Comparison of ENCODE assay signal across 9 cellular contexts in the genomic region with DNA sequence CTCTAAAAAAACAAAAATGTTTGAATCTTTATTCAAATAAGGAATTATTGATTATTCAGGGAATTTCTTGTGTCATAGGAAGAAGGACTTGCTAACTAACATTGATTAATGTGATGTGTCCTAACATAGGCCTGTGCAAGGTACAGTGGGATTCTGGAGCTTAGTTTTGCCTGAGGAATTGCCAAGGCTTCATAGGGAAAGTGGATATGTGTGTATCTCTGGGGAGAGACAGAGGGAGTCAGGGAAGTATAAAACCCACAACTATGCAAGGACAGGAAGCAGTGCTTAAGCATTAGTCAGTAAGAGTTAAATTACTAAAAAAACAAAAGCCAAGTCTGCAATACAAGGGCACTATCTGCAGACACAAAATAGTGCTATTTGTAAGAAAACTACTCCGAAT. TPM values are rescaled to one million over a fixed set of nuclear protein-coding genes. Genes with fewer than 3 reads are reported as not detected.
A peak's percentile ranks its signal among the peaks of the same experiment; 100 is the strongest.
DNase-seq lines count a peak whose midpoint lies in the region; ATAC-seq and TF ChIP-seq lines count a peak whose summit lies in the region.
"Had no signal": no experiment of that assay in that cellular context is flagged by ENCODE, and none has a peak within 500 bp of the region (broad histone marks: within the 10 kb centered on the region; RNA-seq: fewer than 3 reads in every experiment).

No MANE protein-coding gene starts in this region.

- DNase-seq in HT-29 (ENCODE audit: low spot score) (peak; percentile 51), left lobe of liver (ENCODE audit: low spot score) (no peak), colonic mucosa (no peak), GM10266 (ENCODE audit: extremely low spot score) (no peak), NCI-H1694 (lab: John Stamatoyannopoulos, UW) (no peak), NCI-H128 (lab: John Stamatoyannopoulos, UW; ENCODE audit: unreplicated experiment) (no peak)
- no peak for DNase-seq in activated naive CD8-positive, alpha-beta T cell treated with anti-CD3 and anti-CD28 coated beads, Interleukin-2, amount 10 ng/mL, durations not matched to agents 7 days and 5 days
- DNase-seq: stomach had no signal

- H3K4me1 ChIP-seq in BLaER1 (peaks cover 36% of the 10 kb centered on the region), colonic mucosa (no peaks in the 10 kb centered on the region)

- H3K27me3 Mint-ChIP-seq in activated naive CD8-positive, alpha-beta T cell treated with anti-CD3 and anti-CD28 coated beads, Interleukin-2, amount 10 ng/mL, durations not matched to agents 7 days and 5 days: no peaks in the 10 kb centered on the region

- H3K27ac ChIP-seq in BLaER1 (no peak overlapping the region), colonic mucosa (no peak overlapping the region)

- POLR2A ChIA-PET in activated naive CD8-positive, alpha-beta T cell treated with anti-CD3 and anti-CD28 coated beads, Interleukin-2, amount 10 ng/mL, durations not matched to agents 7 days and 5 days (lab: Charles Lee): interaction anchor here (1.0 to 1.4 kb wide), 2 partner anchors 9 to 190 kb away, joined by 3 to 7 read pairs; no protein-coding TSS in a partner anchor

- H3K9me3 Mint-ChIP-seq in activated naive CD8-positive, alpha-beta T cell treated with anti-CD3 and anti-CD28 coated beads, Interleukin-2, amount 10 ng/mL, durations not matched to agents 7 days and 5 days: no peaks in the 10 kb centered on the region

- H3K4me1 Mint-ChIP-seq in activated naive CD8-positive, alpha-beta T cell treated with anti-CD3 and anti-CD28 coated beads, Interleukin-2, amount 10 ng/mL, durations not matched to agents 7 days and 5 days: peaks cover 29% of the 10 kb centered on the region

- peak overlapping the region; percentile 77 for H3K4me2 ChIP-seq in BLaER1

- no peak for ATAC-seq in activated naive CD8-positive, alpha-beta T cell treated with anti-CD3 and anti-CD28 coated beads, Interleukin-2, amount 10 ng/mL, durations not matched to agents 7 days and 5 days (ENCODE audit: low read depth)
- peak; percentile 25 for ATAC-seq in left lobe of liver

- H3K27ac Mint-ChIP-seq in activated naive CD8-positive, alpha-beta T cell treated with anti-CD3 and anti-CD28 coated beads, Interleukin-2, amount 10 ng/mL, durations not matched to agents 7 days and 5 days: peak overlapping the region; percentile 51

- H3K9me3 ChIP-seq in BLaER1 (0 out of 2 replicates have a peak, but pooled peaks cover 4% of the 10 kb centered on the region), colonic mucosa (no peaks in the 10 kb centered on the region)
- H3K9me3 ChIP-seq: stomach had no signal

- H3K4me3 ChIP-seq in BLaER1 (no peak overlapping the region), colonic mucosa (no peak overlapping the region)
- H3K4me3 ChIP-seq: stomach had no signal

- peak overlapping the region; percentile 31 for H3K4me3 Mint-ChIP-seq in activated naive CD8-positive, alpha-beta T cell treated with anti-CD3 and anti-CD28 coated beads, Interleukin-2, amount 10 ng/mL, durations not matched to agents 7 days and 5 days

- H3K9ac ChIP-seq in BLaER1: no peak overlapping the region
- no peak overlapping the region for H3K9ac ChIP-seq in colonic mucosa (ENCODE audit: low read depth in 2 of 2, low read length in 2 of 2)

- peaks cover 10% of the 10 kb centered on the region; the same call in 1 of the 2 replicates for H4K20me1 ChIP-seq in BLaER1

- H3K36me3 Mint-ChIP-seq in activated naive CD8-positive, alpha-beta T cell treated with anti-CD3 and anti-CD28 coated beads, Interleukin-2, amount 10 ng/mL, durations not matched to agents 7 days and 5 days: peaks cover 10% of the 10 kb centered on the region

- intact Hi-C loops in colonic mucosa (cut with DNase I): no loop called here

- no peak for TF ChIP-seq CTCF in colonic mucosa (IDR thresholded peaks at IDR 0.05)
- no peak for TF ChIP-seq CTCF in GM10266 (IDR thresholded peaks at IDR 0.05; ENCODE audit: control insufficient read depth, insufficient read depth, low read depth, missing control alignments)

- H3K27me3 ChIP-seq in BLaER1 (no peaks in the 10 kb centered on the region), colonic mucosa (no peaks in the 10 kb centered on the region)
- H3K27me3 ChIP-seq: stomach had no signal

- no peaks in the 10 kb centered on the region for H3K36me3 ChIP-seq in BLaER1
- no peaks in the 10 kb centered on the region for H3K36me3 ChIP-seq in colonic mucosa
- H3K36me3 ChIP-seq: stomach had no signal

RNA-seq across cellular contexts. Expression of a gene that starts 59.6 kb away (rescaled TPM):
- 2.9 and 5.3 TPM in 2 replicates for total RNA-seq in HT-29 (2014; rRNA removed; shearing (Covaris generic))
- total RNA-seq in activated naive CD8-positive, alpha-beta T cell treated with anti-CD3 and anti-CD28 coated beads, Interleukin-2, amount 10 ng/mL, durations not matched to agents 7 days and 5 days: 10 to 100 TPM; 12.7 to 15.5 TPM
- total RNA-seq in left lobe of liver (6.2 TPM), colonic mucosa (1 to 10 TPM; 2.7 to 3.3 TPM)
